24 cellular contexts compared by ENCODE assay signal in genomic region chr22:38401336-38402084, GRCh38. TPM values are rescaled to one million over a fixed set of nuclear protein-coding genes. Genes with fewer than 3 reads are reported as not detected.
DNase-seq lines count a peak whose midpoint lies in the region; ATAC-seq, FAIRE-seq and TF ChIP-seq lines count a peak whose summit lies in the region.
"Had no signal": no experiment of that assay in that cellular context is flagged by ENCODE, and none has a peak within 500 bp of the region (broad histone marks: within the 10 kb centered on the region; RNA-seq: fewer than 3 reads in every experiment).

No MANE protein-coding gene starts in this region.

- peak; percentile 28; the same call in 2 of the 3 replicates for ATAC-seq in HepG2
- ATAC-seq in GM19397 (IDR thresholded peaks at IDR 0.05; ENCODE audit: unreplicated experiment), result no peak
- ATAC-seq: stimulated activated effector memory CD8-positive, alpha-beta T cell treated with anti-CD3 and anti-CD28 coated beads, Interleukin-12 subunit alpha, Interleukin-12 subunit beta, amount 100 ng/mL, for 72 hours had no signal

- no peak for TF ChIP-seq RAD21 in HepG2 (CRISPR knock-in tag; IDR thresholded peaks at IDR 0.05)

- peaks cover 4% of the 10 kb centered on the region for H3K79me2 ChIP-seq in HepG2 (ENCODE audit: insufficient read depth, low read length)

- BruUV-seq in HepG2 (replicated peaks; lab: Mats Ljungman, UMichigan), result no TSS peak

- intact Hi-C loops in HepG2 (cut with micrococcal nuclease; ENCODE audit: unreplicated experiment), result no loop called here

- H3K9me3 ChIP-seq in HEK293 (ENCODE audit: control insufficient read depth, insufficient read depth, low read depth, low read length), result no peaks in the 10 kb centered on the region
- no peaks in the 10 kb centered on the region for H3K9me3 ChIP-seq in HepG2 (ENCODE audit: low read length)
- H3K9me3 ChIP-seq: BE2C, spleen had no signal

- no peak for FAIRE-seq in HepG2 (lab: Jason Lieb, UNC)

- TF ChIP-seq EP300 in HepG2 (IDR thresholded peaks at IDR 0.05; ENCODE audit: low read depth in 2 of 2, low read length in 2 of 2) (no peak), HepG2 (CRISPR knock-in tag; IDR thresholded peaks at IDR 0.05; ENCODE audit: borderline replicate concordance) (no peak)

- POLR2A ChIA-PET in HEK293 (lab: Yijun Ruan, JAX), result interaction anchor here (0.5 to 1.7 kb wide), 5 partner anchors 12 to 101 kb away, joined by 3 to 7 read pairs (median 4); partner anchors contain the start of gene KDELR3
- POLR2A ChIA-PET in HepG2 (lab: Yijun Ruan, JAX), result interaction anchor here (1.0 kb wide), 1 partner anchor 62 kb away, joined by 3 read pairs; no protein-coding TSS in a partner anchor

- no peaks in the 10 kb centered on the region for H3K27me3 ChIP-seq in HepG2 (ENCODE audit: control insufficient read depth in 1 of 2, insufficient read depth in 2 of 2, low read length in 2 of 2)
- H3K27me3 ChIP-seq: BE2C, spleen had no signal

- H3K27ac ChIP-seq in HEK293 (ENCODE audit: extremely low read depth, low read depth, low read length), result 0 out of 2 replicates have a peak overlapping the region, but pooled peaks have one; percentile 19
- no peak overlapping the region for H3K27ac ChIP-seq in HepG2 (ENCODE audit: extremely low read length, insufficient read depth, low read length)
- H3K27ac ChIP-seq: GM23248, spleen had no signal

- in situ Hi-C loops in HepG2 (cut with HindIII; ENCODE audit: extremely low pct_ligation_motif_present, low pct_unique_long_range_greater_than_20kb), result no loop called here

- H4K20me1 ChIP-seq in HepG2 (ENCODE audit: insufficient read depth, low read length), result no peaks in the 10 kb centered on the region

- H3K9ac ChIP-seq in HepG2 (ENCODE audit: insufficient read depth, low read depth, low read length), result no peak overlapping the region
- H3K9ac ChIP-seq: GM23248 had no signal

- H3K36me3 ChIP-seq in HEK293 (ENCODE audit: control insufficient read depth in 2 of 2, insufficient read depth in 1 of 2, low read length in 2 of 2) (no peaks in the 10 kb centered on the region), HepG2 (replicated peaks in 1 of 2; ENCODE audit: control insufficient read depth in 1 of 2, insufficient read depth in 2 of 2, low read length in 2 of 2) (no peaks in the 10 kb centered on the region)
- H3K36me3 ChIP-seq: BE2C, spleen had no signal

- 6% methylated on average over 2 of the region's 9 CpGs for WGBS in HepG2 (ENCODE audit: low lambda C conversion rate)

- H3K4me2 ChIP-seq in HepG2 (ENCODE audit: low read depth, low read length), result peak overlapping the region; percentile 84

- TF ChIP-seq CTCF in HEK293 (tag by site-specific recombination; IDR thresholded peaks at IDR 0.05) (no peak), HepG2 (CRISPR knock-in tag; IDR thresholded peaks at IDR 0.05) (no peak)

- no peak overlapping the region for H2AFZ ChIP-seq in HepG2 (ENCODE audit: low read length)
- H2AFZ ChIP-seq: GM23248 had no signal

- DNase-seq in COR-L47 (lab: John Stamatoyannopoulos, UW), result peak; percentile 78
- DNase-seq in RPMI8226, result peak; percentile 86
- DNase-seq in HepG2 (ENCODE audit: low spot score), result peak; percentile 52
- no peak for DNase-seq in activated CD4-positive, alpha-beta T cell treated with anti-CD3 and anti-CD28 coated beads, Interleukin-2, amount 50 U/mL, for 48 hours
- no peak for DNase-seq in activated effector memory CD4-positive, alpha-beta T cell treated with Interleukin-2 at 50 U/mL for 16 hours
- DNase-seq in NCI-H446 (lab: John Stamatoyannopoulos, UW), result no peak
- DNase-seq: activated B cell treated with CpG ODN at 0.5 μM for 24 hours; activated CD8-positive, alpha-beta memory T cell treated with anti-CD3 and anti-CD28 coated beads for 24 hours; BE2C; caudate nucleus; DMS 273 treated with DMSO at 0.1 percent for 48 hours; effector CD4-positive, alpha-beta T cell; GM23248; naive B cell; NCI-H187 treated with DMSO at 0.1 percent for 48 hours; spleen; SW 1271 had no signal

- TF ChIP-seq POLR2A in HepG2 (IDR thresholded peaks at IDR 0.05; ENCODE audit: insufficient read depth in 1 of 2, low read depth in 2 of 2, low read length in 2 of 2), result no peak

- CTCF ChIA-PET in HEK293 (lab: Yijun Ruan, JAX), result interaction anchor here (0.7 to 1.8 kb wide), 2 partner anchors 12 to 349 kb away, joined by 3 to 5 read pairs; no protein-coding TSS in a partner anchor
- CTCF ChIA-PET in HepG2 (lab: Yijun Ruan, JAX; ENCODE audit: low intra/inter-chr PET ratio, low total read pairs), result no interaction called here

- H3K4me3 ChIP-seq in HEK293 (ENCODE audit: low read depth, low read length) (no peak overlapping the region), HepG2 (replicated peaks in 1 of 3; ENCODE audit: insufficient read depth in 1 of 3, low read depth in 2 of 3, low read length in 3 of 3) (peak overlapping the region in 1 of 3 experiments; percentile 22; a peak in 2 of 6 replicates)
- H3K4me3 ChIP-seq: GM23248, spleen had no signal

- H3K4me1 ChIP-seq in HEK293 (ENCODE audit: control insufficient read depth, insufficient read depth, low read length) (peaks cover 9% of the 10 kb centered on the region), HepG2 (ENCODE audit: insufficient read depth, low read length) (peaks cover 53% of the 10 kb centered on the region)
- H3K4me1 ChIP-seq: BE2C had no signal

TF ChIP-seq in HEK293, 187 proteins besides CTCF, POLR2A, EP300 and RAD21 (continues in another document):
- no peak for TF ChIP-seq ZNF10 (tag by site-specific recombination; IDR thresholded peaks at IDR 0.05)
- TF ChIP-seq ZIC2 (tag by site-specific recombination; IDR thresholded peaks at IDR 0.05), result peak; percentile 97
- no peak for TF ChIP-seq ZNF140 (tag by site-specific recombination; IDR thresholded peaks at IDR 0.05)
- no peak for TF ChIP-seq ZBTB49 (tag by site-specific recombination; IDR thresholded peaks at IDR 0.05; ENCODE audit: low read depth)

TF ChIP-seq in HepG2, 621 proteins besides CTCF, POLR2A, EP300 and RAD21 (continues in another document):
- no peak for TF ChIP-seq SRF (IDR thresholded peaks at IDR 0.05; ENCODE audit: low read depth, low read length)
- TF ChIP-seq ZNF687 (CRISPR knock-in tag; IDR thresholded peaks at IDR 0.05), result peak; percentile 19; the same call in 1 of the 2 replicates

RNA-seq across cellular contexts. Expression of gene KCNJ4, which starts 53.5 kb away (rescaled TPM):
- not detected in 2 replicates for total RNA-seq in HepG2 (2016; rRNA removed; fragmentation: Illumina TruSeq; extraction: Trizol)
- total RNA-seq in HepG2 (2016; cell fraction: cytosol; rRNA removed; fragmentation: Illumina TruSeq; extraction: Trizol; ENCODE audit: low read depth), result not detected in 2 replicates
- not detected in 2 replicates for total RNA-seq in HepG2 (2016; cell fraction: insoluble cytoplasmic fraction; rRNA removed; fragmentation: Illumina TruSeq; extraction: Trizol)
- total RNA-seq in HepG2 (2016; cell fraction: membrane; rRNA removed; fragmentation: Illumina TruSeq; extraction: Trizol), result not detected in 2 replicates
- total RNA-seq in HepG2 (2016; cell fraction: nucleus; rRNA removed; fragmentation: Illumina TruSeq; extraction: Trizol), result not detected in 2 replicates
- polyA plus RNA-seq in HepG2 (2011; rRNA removed), result not detected in 2 replicates
- 0.03 TPM in 1 of 2 replicates, not detected in the other for polyA plus RNA-seq in HepG2 (2011; cell fraction: cytosol; rRNA removed)
- polyA plus RNA-seq in HepG2 (2011; cell fraction: nucleus; rRNA removed), result not detected in 2 replicates
- polyA plus RNA-seq in HepG2 (2012), result not detected in 2 replicates
- polyA plus RNA-seq in HepG2 (2016; cell fraction: cytosol; fragmentation: Illumina TruSeq; extraction: Trizol; ENCODE audit: low read depth), result not detected in 2 replicates
- not detected in 2 replicates for polyA plus RNA-seq in HepG2 (2016; cell fraction: insoluble cytoplasmic fraction; fragmentation: Illumina TruSeq; extraction: Trizol; ENCODE audit: low read depth)
- not detected in 2 replicates for polyA plus RNA-seq in HepG2 (2016; cell fraction: membrane; fragmentation: Illumina TruSeq; extraction: Trizol; ENCODE audit: low read depth)
- not detected in 2 replicates for polyA plus RNA-seq in HepG2 (2016; cell fraction: nucleus; fragmentation: Illumina TruSeq; extraction: Trizol; ENCODE audit: insufficient read depth, low read depth)
- polyA minus RNA-seq in HepG2 (2011; rRNA and poly(A)+ RNA removed; ENCODE audit: low replicate concordance), result not detected in 2 replicates
- polyA minus RNA-seq in HepG2 (2011; cell fraction: cytosol; rRNA and poly(A)+ RNA removed), result not detected in 2 replicates
- polyA minus RNA-seq in HepG2 (2011; cell fraction: nucleus; rRNA and poly(A)+ RNA removed), result not detected in 2 replicates
- total RNA-seq: activated B cell treated with CpG ODN at 0.5 μM for 24 hours, GM23248, LHCN-M2, lung microvascular endothelial cell, pulmonary artery endothelial cell, spleen had no signal
- polyA plus RNA-seq: adipose tissue, GM23248, spleen had no signal

Comparison
In these comparisons a context has a peak if more than half of its experiments do, and no peak if none do; other contexts are left out.
1. DNase-seq: peak in COR-L47 (single experiment), RPMI8226 (single experiment) and HepG2 (single experiment); none in activated CD4-positive, alpha-beta T cell treated with anti-CD3 and anti-CD28 coated beads, Interleukin-2, amount 50 U/mL, for 48 hours (0 of 2), activated effector memory CD4-positive, alpha-beta T cell treated with Interleukin-2 at 50 U/mL for 16 hours (single experiment) and NCI-H446 (0 of 2).